ENCODE assay signal across 11 cellular contexts in the genomic region with DNA sequence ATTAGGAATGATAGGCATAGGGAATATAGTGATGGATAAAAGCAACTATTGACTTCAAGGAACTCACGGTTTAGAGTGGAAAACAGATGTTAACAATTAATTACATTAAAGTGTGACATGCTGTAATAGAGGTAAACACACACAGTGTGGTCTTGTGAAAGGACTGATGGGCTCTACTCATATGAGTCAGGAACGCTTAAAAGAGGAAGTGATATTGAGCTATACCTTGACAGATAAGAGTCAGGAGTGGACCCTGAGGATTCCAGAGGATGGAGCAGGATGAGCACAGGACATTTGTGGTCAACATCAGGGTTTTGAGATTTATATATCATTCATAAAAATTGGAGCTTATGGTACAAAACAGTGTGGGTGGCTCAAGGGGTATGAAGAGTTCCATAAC. TPM values are rescaled to one million over a fixed set of nuclear protein-coding genes. Genes with fewer than 3 reads are reported as not detected.
DNase-seq lines count a peak whose midpoint lies in the region; ATAC-seq and TF ChIP-seq lines count a peak whose summit lies in the region.
"Had no signal": no experiment of that assay in that cellular context is flagged by ENCODE, and none has a peak within 500 bp of the region (broad histone marks: within the 10 kb centered on the region; RNA-seq: fewer than 3 reads in every experiment).

No MANE protein-coding gene starts in this region.

- no peak overlapping the region for H3K27ac ChIP-seq in osteoblast (ENCODE audit: low read depth, low read length)
- H3K27ac ChIP-seq: body of pancreas, psoas muscle, suprapubic skin had no signal

- H3K79me2 ChIP-seq in osteoblast (ENCODE audit: insufficient read depth, low read length) = no peaks in the 10 kb centered on the region

- H3K4me2 ChIP-seq in osteoblast (ENCODE audit: insufficient read depth, low read length) = no peak overlapping the region

- ATAC-seq in GM18907 (IDR thresholded peaks at IDR 0.05; ENCODE audit: unreplicated experiment) (peak; percentile 96), GM21576 (IDR thresholded peaks at IDR 0.05; ENCODE audit: unreplicated experiment) (peak; percentile 95), HG03097 (IDR thresholded peaks at IDR 0.05; ENCODE audit: low FRiP score, unreplicated experiment) (peak; percentile 99)
- ATAC-seq in activated T-helper 17 cell treated with anti-CD3 and anti-CD28 coated beads, Interleukin-2, amount 50 U/mL, for 72 hours (replicated peaks) = no peak
- ATAC-seq: body of pancreas, psoas muscle had no signal

- no peaks in the 10 kb centered on the region for H3K4me1 ChIP-seq in osteoblast (ENCODE audit: insufficient read depth, low read length)
- H3K4me1 ChIP-seq: body of pancreas, psoas muscle, suprapubic skin had no signal

- H3K4me3 ChIP-seq in osteoblast (ENCODE audit: insufficient read depth, low read length) = no peak overlapping the region
- H3K4me3 ChIP-seq: body of pancreas, psoas muscle, suprapubic skin had no signal

- H3K36me3 ChIP-seq in osteoblast (ENCODE audit: insufficient read depth, low read length) = peaks cover 50% of the 10 kb centered on the region

- H3K9me3 ChIP-seq in osteoblast (ENCODE audit: low read depth, low read length) = no peaks in the 10 kb centered on the region
- H3K9me3 ChIP-seq: body of pancreas, psoas muscle, suprapubic skin had no signal

- H4K20me1 ChIP-seq in osteoblast (ENCODE audit: insufficient read depth, low read length) = no peaks in the 10 kb centered on the region

- no peak for TF ChIP-seq CTCF in osteoblast (IDR thresholded peaks at IDR 0.05; ENCODE audit: extremely low read depth, low read depth, low read length)

- DNase-seq in osteoblast (ENCODE audit: insufficient read length, low spot score, missing footprints) = no peak
- no peak for DNase-seq in NCI-H1436 (lab: John Stamatoyannopoulos, UW)
- no peak for DNase-seq in HuH-7 (ENCODE audit: low spot score)
- DNase-seq: body of pancreas, psoas muscle had no signal

- peaks cover 86% of the 10 kb centered on the region for H3K36me3 Mint-ChIP-seq in activated T-helper 17 cell treated with anti-CD3 and anti-CD28 coated beads, Interleukin-2, amount 50 U/mL, for 72 hours (ENCODE audit: low read depth)

- H3K27ac Mint-ChIP-seq in activated T-helper 17 cell treated with anti-CD3 and anti-CD28 coated beads, Interleukin-2, amount 50 U/mL, for 72 hours = peak overlapping the region; percentile 0
- H3K27ac Mint-ChIP-seq: mesothelial cell of epicardium had no signal

- no peak overlapping the region for H2AFZ ChIP-seq in osteoblast (ENCODE audit: low read length)

- no peaks in the 10 kb centered on the region for H3K27me3 Mint-ChIP-seq in activated T-helper 17 cell treated with anti-CD3 and anti-CD28 coated beads, Interleukin-2, amount 50 U/mL, for 72 hours

- no peaks in the 10 kb centered on the region for H3K4me1 Mint-ChIP-seq in activated T-helper 17 cell treated with anti-CD3 and anti-CD28 coated beads, Interleukin-2, amount 50 U/mL, for 72 hours
- H3K4me1 Mint-ChIP-seq: mesothelial cell of epicardium had no signal

- H3K9me3 Mint-ChIP-seq in activated T-helper 17 cell treated with anti-CD3 and anti-CD28 coated beads, Interleukin-2, amount 50 U/mL, for 72 hours = no peaks in the 10 kb centered on the region
- H3K9me3 Mint-ChIP-seq: mesothelial cell of epicardium had no signal

- no peak overlapping the region for H3K4me3 Mint-ChIP-seq in activated T-helper 17 cell treated with anti-CD3 and anti-CD28 coated beads, Interleukin-2, amount 50 U/mL, for 72 hours
- H3K4me3 Mint-ChIP-seq: mesothelial cell of epicardium had no signal

- H3K27me3 ChIP-seq in osteoblast (ENCODE audit: insufficient read depth, low read length) = no peaks in the 10 kb centered on the region
- H3K27me3 ChIP-seq: body of pancreas, suprapubic skin had no signal

RNA-seq across cellular contexts. Expression of gene EXOG, which starts 11.0 kb away (rescaled TPM):
- 10 to 100 TPM; 15.9 to 23.8 TPM for total RNA-seq in activated T-helper 17 cell treated with anti-CD3 and anti-CD28 coated beads, Interleukin-2, amount 50 U/mL, for 72 hours
- total RNA-seq in osteoblast = 14.5 and 20.0 TPM in 2 replicates

RNA-seq across cellular contexts. Expression of gene ACVR2B, which starts 53.4 kb away (rescaled TPM):
- total RNA-seq in activated T-helper 17 cell treated with anti-CD3 and anti-CD28 coated beads, Interleukin-2, amount 50 U/mL, for 72 hours = 10 to 100 TPM in 1 of 2 donors, 1 to 10 TPM in 1; 7.7 to 12.8 TPM
- 2.9 and 3.6 TPM in 2 replicates for total RNA-seq in osteoblast
